ENCODE assay signal across 16 cellular contexts in genomic region chr10:114121031-114121430, GRCh38. TPM values are rescaled to one million over a fixed set of nuclear protein-coding genes. Genes with fewer than 3 reads are reported as not detected.
"Had no signal": no experiment of that assay in that cellular context is flagged by ENCODE, and none has a peak within 500 bp of the region (broad histone marks: within the 10 kb centered on the region; RNA-seq: fewer than 3 reads in every experiment).

No MANE protein-coding gene starts in this region.

- H3K27me3 Mint-ChIP-seq: activated naive CD4-positive, alpha-beta T cell treated with anti-CD3 and anti-CD28 coated beads, Interleukin-2, amount 50 U/mL, for 24 hours; effector memory CD8-positive, alpha-beta T cell had no signal

- H3K9me3 ChIP-seq: psoas muscle, testis had no signal

- H3K27ac ChIP-seq: psoas muscle, testis had no signal

- H3K9me3 Mint-ChIP-seq: activated naive CD4-positive, alpha-beta T cell treated with anti-CD3 and anti-CD28 coated beads, Interleukin-2, amount 50 U/mL, for 24 hours; effector memory CD8-positive, alpha-beta T cell; naive thymus-derived CD4-positive, alpha-beta T cell had no signal

- H3K4me1 ChIP-seq: psoas muscle, testis had no signal

- H3K4me1 Mint-ChIP-seq: activated naive CD4-positive, alpha-beta T cell treated with anti-CD3 and anti-CD28 coated beads, Interleukin-2, amount 50 U/mL, for 24 hours; naive thymus-derived CD4-positive, alpha-beta T cell had no signal

- DNase-seq: activated CD4-positive, alpha-beta T cell treated with anti-CD3 and anti-CD28 coated beads for 48 hours; activated effector memory CD4-positive, alpha-beta T cell treated with Interleukin-2 at 50 U/mL for 16 hours; caudate nucleus; cortex of kidney; effector memory CD8-positive, alpha-beta T cell; mammary epithelial cell; naive thymus-derived CD4-positive, alpha-beta T cell; psoas muscle; stimulated activated CD4-positive, alpha-beta T cell treated with anti-CD3 and anti-CD28 coated beads, Interleukin-4, amount 100 ng/mL, for 1 hour; stimulated activated CD8-positive, alpha-beta memory T cell treated with anti-CD3 and anti-CD28 coated beads, Interleukin-4, amount 100 ng/mL, for 48 hours; stimulated activated naive CD8-positive, alpha-beta T cell treated with anti-CD3 and anti-CD28 coated beads, Interleukin-15, Interleukin-2, amounts not matched to agents 100 U/mL and 50 U/mL, for 24 hours; T-helper 9 cell; testis had no signal

- ATAC-seq: effector memory CD8-positive, alpha-beta T cell; left lobe of liver; naive thymus-derived CD4-positive, alpha-beta T cell; psoas muscle; sciatic nerve; stimulated activated naive CD8-positive, alpha-beta T cell treated with anti-CD3 and anti-CD28 coated beads, Interleukin-15, Interleukin-2, amounts not matched to agents 100 U/mL and 50 U/mL, for 24 hours had no signal

- H3K4me3 ChIP-seq: psoas muscle, testis had no signal

- H3K27me3 ChIP-seq: testis had no signal

- H3K27ac Mint-ChIP-seq: activated naive CD4-positive, alpha-beta T cell treated with anti-CD3 and anti-CD28 coated beads, Interleukin-2, amount 50 U/mL, for 24 hours; effector memory CD8-positive, alpha-beta T cell had no signal

- H3K4me3 Mint-ChIP-seq: activated naive CD4-positive, alpha-beta T cell treated with anti-CD3 and anti-CD28 coated beads, Interleukin-2, amount 50 U/mL, for 24 hours; effector memory CD8-positive, alpha-beta T cell; naive thymus-derived CD4-positive, alpha-beta T cell had no signal

RNA-seq across cellular contexts. Expression of gene TDRD1, which starts 58.1 kb away (rescaled TPM):
- polyA plus RNA-seq: mammary epithelial cell had no signal
